In genomic region chrX:129449141-129449540, GRCh38 we compare ENCODE assay signal across 2 cellular contexts.
TF ChIP-seq lines count a peak whose summit lies in the region.

No MANE protein-coding gene starts in this region.

TF ChIP-seq in HepG2, 621 proteins besides CTCF, POLR2A, EP300 and RAD21:
- no peak for TF ChIP-seq MLLT10 (CRISPR knock-in tag; IDR thresholded peaks at IDR 0.05)
- TF ChIP-seq HOXA3 (CRISPR knock-in tag; IDR thresholded peaks at IDR 0.05), result no peak
- TF ChIP-seq ZNF460 (CRISPR knock-in tag; IDR thresholded peaks at IDR 0.05; ENCODE audit: borderline replicate concordance), result no peak
- no peak for TF ChIP-seq MXD1 (CRISPR knock-in tag; IDR thresholded peaks at IDR 0.05)
- TF ChIP-seq EEA1 (CRISPR knock-in tag; IDR thresholded peaks at IDR 0.05; ENCODE audit: borderline replicate concordance), result no peak
- TF ChIP-seq AFF4 (CRISPR knock-in tag; IDR thresholded peaks at IDR 0.05), result no peak
- no peak for TF ChIP-seq ASH2L (IDR thresholded peaks at IDR 0.05; ENCODE audit: insufficient read length, low read depth, low read length)
- TF ChIP-seq REL (CRISPR knock-in tag; conservative IDR thresholded peaks at IDR 0.05), result no peak
TF ChIP-seq in HepG2: peak in this region for 0.

TF ChIP-seq in K562, 482 proteins besides CTCF, POLR2A, EP300 and RAD21:
- no peak for TF ChIP-seq CSDE1 (IDR thresholded peaks at IDR 0.05)
- TF ChIP-seq STAG1 (CRISPR knock-in tag; IDR thresholded peaks at IDR 0.05; ENCODE audit: borderline replicate concordance), result no peak
- TF ChIP-seq RUNX1 (IDR thresholded peaks at IDR 0.05; ENCODE audit: low read depth), result no peak
- no peak for TF ChIP-seq ASH1L (IDR thresholded peaks at IDR 0.05; ENCODE audit: borderline replicate concordance, low read depth, partially characterized antibody)
- TF ChIP-seq BRD9 (IDR thresholded peaks at IDR 0.05; ENCODE audit: low read depth, partially characterized antibody), result no peak
- no peak for TF ChIP-seq MTF1 (CRISPR knock-in tag; IDR thresholded peaks at IDR 0.05; ENCODE audit: borderline replicate concordance)
- TF ChIP-seq KLF1 (tag; IDR thresholded peaks at IDR 0.05), result no peak
- no peak for TF ChIP-seq NR2C1 (IDR thresholded peaks at IDR 0.05)
- TF ChIP-seq NR2C1 (tag; IDR thresholded peaks at IDR 0.05), result no peak
- TF ChIP-seq PTRF (tag; IDR thresholded peaks at IDR 0.05), result no peak
- TF ChIP-seq NKRF (IDR thresholded peaks at IDR 0.05; ENCODE audit: borderline replicate concordance), result no peak
- TF ChIP-seq RBM22 (IDR thresholded peaks at IDR 0.05; ENCODE audit: low read depth, low read length, poor library complexity, severe bottlenecking), result no peak
- TF ChIP-seq FUS (optimal IDR thresholded peaks at IDR 0.05; ENCODE audit: low read depth, low read length), result no peak
- TF ChIP-seq CEBPB (tag; IDR thresholded peaks at IDR 0.05), result no peak
- no peak for TF ChIP-seq E4F1 (CRISPR knock-in tag; IDR thresholded peaks at IDR 0.05; ENCODE audit: borderline replicate concordance)
- TF ChIP-seq RBM34 (IDR thresholded peaks at IDR 0.05; ENCODE audit: borderline replicate concordance, insufficient read depth, low read length), result no peak
- no peak for TF ChIP-seq HDAC6 (IDR thresholded peaks at IDR 0.05; ENCODE audit: low read depth, low read length)
- TF ChIP-seq HNRNPK (IDR thresholded peaks at IDR 0.05; ENCODE audit: low read depth, low read length, poor library complexity, severe bottlenecking), result no peak
- TF ChIP-seq SMARCA5 (IDR thresholded peaks at IDR 0.05), result no peak
- TF ChIP-seq TRIM24 (IDR thresholded peaks at IDR 0.05), result no peak
